Comparison of ENCODE assay signal across 12 cellular contexts in genomic region chr14:70935135-70935534, GRCh38. TPM values are rescaled to one million over a fixed set of nuclear protein-coding genes. Genes with fewer than 3 reads are reported as not detected.
DNase-seq lines count a peak whose midpoint lies in the region; ATAC-seq and TF ChIP-seq lines count a peak whose summit lies in the region.
"Had no signal": no experiment of that assay in that cellular context is flagged by ENCODE, and none has a peak within 500 bp of the region (broad histone marks: within the 10 kb centered on the region; RNA-seq: fewer than 3 reads in every experiment).

No MANE protein-coding gene starts in this region.

- ATAC-seq in HG03354 (IDR thresholded peaks at IDR 0.05; ENCODE audit: poor library complexity, severe bottlenecking, unreplicated experiment) (peak; percentile 17), left colon (no peak)

- H3K4me3 ChIP-seq in effector memory CD4-positive, alpha-beta T cell (ENCODE audit: insufficient read depth, low read depth, low read length, poor library complexity, severe bottlenecking) = peak overlapping the region; percentile 4
- H3K4me3 ChIP-seq in skin epidermis = no peak overlapping the region
- peak overlapping the region in 1 of 4 donors; percentile 2 for H3K4me3 ChIP-seq in esophagus squamous epithelium

- 65% methylated on average over 3 of the region's 3 CpGs for WGBS in esophagus squamous epithelium, 2 donors

- intact Hi-C loops in left colon (cut with DNase I, micrococcal nuclease) (no loop called here), esophagus squamous epithelium (cut with DNase I) (no loop called here)

- H3K27ac ChIP-seq in effector memory CD4-positive, alpha-beta T cell (ENCODE audit: insufficient read depth, low read length, poor library complexity, severe bottlenecking) = peak overlapping the region; percentile 59
- H3K27ac ChIP-seq in skin epidermis = peak overlapping the region in 11 of 21 experiments; percentile 7 to 78 (median 60)
- H3K27ac ChIP-seq in esophagus squamous epithelium = peak overlapping the region in 2 of 4 donors; percentile 20 to 59

- TF ChIP-seq CTCF in esophagus squamous epithelium (IDR thresholded peaks at IDR 0.05) = no peak

- H3K4me3 Mint-ChIP-seq in T-helper 2 cell treated with Interferon-gamma antibody and Interleukin-4, amounts not matched to agents 5 μg/mL and 100 μg/mL, for 36 hours = peak overlapping the region; percentile 68

- no peak for TF ChIP-seq POLR2A in esophagus squamous epithelium (IDR thresholded peaks at IDR 0.05)

- H3K9me3 Mint-ChIP-seq in T-helper 2 cell treated with Interferon-gamma antibody and Interleukin-4, amounts not matched to agents 5 μg/mL and 100 μg/mL, for 36 hours = peaks cover 19% of the 10 kb centered on the region

- H3K27me3 Mint-ChIP-seq in T-helper 2 cell treated with Interferon-gamma antibody and Interleukin-4, amounts not matched to agents 5 μg/mL and 100 μg/mL, for 36 hours (ENCODE audit: low read depth) = no peaks in the 10 kb centered on the region

- no peaks in the 10 kb centered on the region for H3K36me3 ChIP-seq in effector memory CD4-positive, alpha-beta T cell (ENCODE audit: control insufficient read depth, insufficient read depth, low read length)
- no peaks in the 10 kb centered on the region for H3K36me3 ChIP-seq in esophagus squamous epithelium

- peaks cover 14% of the 10 kb centered on the region for H3K4me1 ChIP-seq in effector memory CD4-positive, alpha-beta T cell (ENCODE audit: control insufficient read depth, insufficient read depth, low read length, poor library complexity, severe bottlenecking)
- peaks cover 10 to 41% (median 16%) of the 10 kb centered on the region in 3 donors for H3K4me1 ChIP-seq in esophagus squamous epithelium

- H3K4me1 Mint-ChIP-seq in T-helper 2 cell treated with Interferon-gamma antibody and Interleukin-4, amounts not matched to agents 5 μg/mL and 100 μg/mL, for 36 hours (ENCODE audit: low read depth) = peaks cover 40% of the 10 kb centered on the region

- H3K9me3 ChIP-seq in effector memory CD4-positive, alpha-beta T cell (ENCODE audit: control insufficient read depth, low read length) = no peaks in the 10 kb centered on the region
- H3K9me3 ChIP-seq in esophagus squamous epithelium = no peaks in the 10 kb centered on the region

- no peak for DNase-seq in T-helper 2 cell treated with Interferon-gamma antibody and Interleukin-4, amounts not matched to agents 5 μg/mL and 100 μg/mL, for 36 hours (ENCODE audit: low spot score)
- DNase-seq in T-helper 2 cell (no peak), left colon (no peak), esophagus squamous epithelium (lab: John Stamatoyannopoulos, UW) (no peak), GM19240 (ENCODE audit: insufficient read length, low spot score) (no peak)
- no peak for DNase-seq in effector memory CD4-positive, alpha-beta T cell
- DNase-seq: activated CD4-positive, alpha-beta T cell treated with anti-CD3 and anti-CD28 coated beads, Interleukin-2, amount 50 U/mL, for 48 hours; GDM1; SHP77 treated with DMSO at 0.1 percent for 48 hours; stimulated activated CD4-positive, alpha-beta T cell treated with anti-CD3 and anti-CD28 coated beads, Interleukin-12 subunit alpha, Interleukin-12 subunit beta, amount 100 ng/mL, for 4 hours had no signal

- no peaks in the 10 kb centered on the region for H3K27me3 ChIP-seq in effector memory CD4-positive, alpha-beta T cell (replicated peaks; ENCODE audit: control insufficient read depth, insufficient read depth, low read length, poor library complexity, severe bottlenecking)
- no peaks in the 10 kb centered on the region for H3K27me3 ChIP-seq in esophagus squamous epithelium

- peak overlapping the region; percentile 84 for H3K27ac Mint-ChIP-seq in T-helper 2 cell treated with Interferon-gamma antibody and Interleukin-4, amounts not matched to agents 5 μg/mL and 100 μg/mL, for 36 hours

- H3K36me3 Mint-ChIP-seq in T-helper 2 cell treated with Interferon-gamma antibody and Interleukin-4, amounts not matched to agents 5 μg/mL and 100 μg/mL, for 36 hours (ENCODE audit: low read depth) = peaks cover 35% of the 10 kb centered on the region

RNA-seq across cellular contexts. Expression of gene PCNX1, which starts 27.9 kb away (rescaled TPM):
- 10 to 100 TPM; 24.5 to 32.8 TPM for total RNA-seq in left colon
- 10 to 100 TPM in 3 of 4 donors, 1 to 10 TPM in 1; 9.1 to 41.8 (median 18.9) TPM for total RNA-seq in esophagus squamous epithelium
